31 cellular contexts compared by ENCODE assay signal in genomic region chr22:30615543-30615954, GRCh38. TPM values are rescaled to one million over a fixed set of nuclear protein-coding genes. Genes with fewer than 3 reads are reported as not detected.
DNase-seq lines count a peak whose midpoint lies in the region; ATAC-seq and TF ChIP-seq lines count a peak whose summit lies in the region.
"Had no signal": no experiment of that assay in that cellular context is flagged by ENCODE, and none has a peak within 500 bp of the region (broad histone marks: within the 10 kb centered on the region; RNA-seq: fewer than 3 reads in every experiment).

No MANE protein-coding gene starts in this region.

- no peaks in the 10 kb centered on the region for H3K9me3 ChIP-seq in right cardiac atrium (ENCODE audit: control insufficient read depth, low read length)
- no peaks in the 10 kb centered on the region for H3K9me3 ChIP-seq in upper lobe of right lung
- H3K9me3 ChIP-seq: Peyer's patch, suprapubic skin had no signal

- H3K36me3 ChIP-seq in upper lobe of right lung = peaks cover 7% of the 10 kb centered on the region
- H3K36me3 ChIP-seq: brain microvascular endothelial cell had no signal

- intact Hi-C loops in Right ventricle myocardium superior (cut with DNase I) = no loop called here
- intact Hi-C loops in right cardiac atrium (cut with DNase I) = no loop called here
- intact Hi-C loops in upper lobe of right lung (cut with DNase I) = no loop called here

- H3K27me3 Mint-ChIP-seq in chondrocyte (ENCODE audit: low read depth) = no peaks in the 10 kb centered on the region
- H3K27me3 Mint-ChIP-seq: activated CD8-positive, alpha-beta T cell treated with anti-CD3 and anti-CD28 coated beads for 36 hours; activated naive CD4-positive, alpha-beta T cell treated with anti-CD3 and anti-CD28 coated beads, Interleukin-2, amount 50 U/mL, for 24 hours; CD4-positive, alpha-beta T cell had no signal

- TF ChIP-seq CTCF in upper lobe of right lung (IDR thresholded peaks at IDR 0.05) (no peak), chondrocyte (IDR thresholded peaks at IDR 0.05) (no peak)

- DNase-seq in Right ventricle myocardium superior = no peak
- no peak for DNase-seq in right cardiac atrium
- DNase-seq in upper lobe of right lung = no peak
- no peak for DNase-seq in chondrocyte (ENCODE audit: low spot score)
- DNase-seq in NCI-H2171 treated with DMSO at 0.1 percent for 48 hours (lab: John Stamatoyannopoulos, UW) = no peak
- DNase-seq: activated CD8-positive, alpha-beta T cell treated with anti-CD3 and anti-CD28 coated beads for 36 hours; amygdala; brain microvascular endothelial cell; CD4-positive, alpha-beta T cell; GOT3; hypothalamus; KBM-7; NCI-H1092; NCI-H1694; NCI-H446; NCI-H748 treated with DMSO at 0.1 percent for 48 hours; Peyer's patch; SHP77 treated with DMSO at 0.1 percent for 48 hours; stimulated activated naive CD4-positive, alpha-beta T cell treated with Interleukin-2 at 50 U/mL for 16 hours had no signal

- H3K27ac ChIP-seq in right cardiac atrium (ENCODE audit: low read length) (no peak overlapping the region), upper lobe of right lung (no peak overlapping the region)
- H3K27ac ChIP-seq: 22Rv1, brain microvascular endothelial cell, parathyroid adenoma, Peyer's patch, suprapubic skin had no signal

- ATAC-seq in Right ventricle myocardium superior (ENCODE audit: poor library complexity) = peak; percentile 29
- no peak for ATAC-seq in right cardiac atrium
- peak; percentile 21 for ATAC-seq in esophagus mucosa
- ATAC-seq in upper lobe of right lung = peak; percentile 78
- ATAC-seq: activated CD8-positive, alpha-beta T cell treated with anti-CD3 and anti-CD28 coated beads for 36 hours; activated T-helper 17 cell treated with anti-CD3 and anti-CD28 coated beads, Interleukin-2, amount 50 U/mL, for 72 hours had no signal

- H3K4me1 ChIP-seq in right cardiac atrium (ENCODE audit: control insufficient read depth, insufficient read depth, low read length) (no peaks in the 10 kb centered on the region), upper lobe of right lung (no peaks in the 10 kb centered on the region)
- H3K4me1 ChIP-seq: parathyroid adenoma, Peyer's patch, suprapubic skin had no signal

- H3K9me3 Mint-ChIP-seq in chondrocyte (ENCODE audit: low read depth) = no peaks in the 10 kb centered on the region
- H3K9me3 Mint-ChIP-seq: activated CD8-positive, alpha-beta T cell treated with anti-CD3 and anti-CD28 coated beads for 36 hours; activated naive CD4-positive, alpha-beta T cell treated with anti-CD3 and anti-CD28 coated beads, Interleukin-2, amount 50 U/mL, for 24 hours; activated T-helper 17 cell treated with anti-CD3 and anti-CD28 coated beads, Interleukin-2, amount 50 U/mL, for 72 hours; CD4-positive, alpha-beta T cell; memory B cell had no signal

- no peaks in the 10 kb centered on the region for H3K27me3 ChIP-seq in right cardiac atrium (ENCODE audit: control insufficient read depth, insufficient read depth)
- H3K27me3 ChIP-seq in upper lobe of right lung = no peaks in the 10 kb centered on the region
- H3K27me3 ChIP-seq: brain microvascular endothelial cell, Peyer's patch, suprapubic skin had no signal

- WGBS in right cardiac atrium = 79% methylated on average over 7 of the region's 7 CpGs

- no peak overlapping the region for H3K4me3 Mint-ChIP-seq in chondrocyte (ENCODE audit: unreplicated experiment)
- H3K4me3 Mint-ChIP-seq: activated CD8-positive, alpha-beta T cell treated with anti-CD3 and anti-CD28 coated beads for 36 hours; activated naive CD4-positive, alpha-beta T cell treated with anti-CD3 and anti-CD28 coated beads, Interleukin-2, amount 50 U/mL, for 24 hours; activated T-helper 17 cell treated with anti-CD3 and anti-CD28 coated beads, Interleukin-2, amount 50 U/mL, for 72 hours; CD4-positive, alpha-beta T cell; memory B cell had no signal

- H3K4me3 ChIP-seq in right cardiac atrium (ENCODE audit: low read length) (no peak overlapping the region), upper lobe of right lung (no peak overlapping the region)
- H3K4me3 ChIP-seq: Peyer's patch, smooth muscle cell, suprapubic skin had no signal

- peaks cover 5% of the 10 kb centered on the region for H3K36me3 Mint-ChIP-seq in chondrocyte (ENCODE audit: low read depth)
- H3K36me3 Mint-ChIP-seq: activated naive CD4-positive, alpha-beta T cell treated with anti-CD3 and anti-CD28 coated beads, Interleukin-2, amount 50 U/mL, for 24 hours; memory B cell had no signal

- no peaks in the 10 kb centered on the region for H3K4me1 Mint-ChIP-seq in chondrocyte (ENCODE audit: low read depth)
- H3K4me1 Mint-ChIP-seq: activated naive CD4-positive, alpha-beta T cell treated with anti-CD3 and anti-CD28 coated beads, Interleukin-2, amount 50 U/mL, for 24 hours; activated T-helper 17 cell treated with anti-CD3 and anti-CD28 coated beads, Interleukin-2, amount 50 U/mL, for 72 hours; memory B cell had no signal

- no peak overlapping the region for H3K27ac Mint-ChIP-seq in chondrocyte (ENCODE audit: unreplicated experiment)
- H3K27ac Mint-ChIP-seq: activated CD8-positive, alpha-beta T cell treated with anti-CD3 and anti-CD28 coated beads for 36 hours; activated naive CD4-positive, alpha-beta T cell treated with anti-CD3 and anti-CD28 coated beads, Interleukin-2, amount 50 U/mL, for 24 hours; activated T-helper 17 cell treated with anti-CD3 and anti-CD28 coated beads, Interleukin-2, amount 50 U/mL, for 72 hours; CD4-positive, alpha-beta T cell; memory B cell had no signal

RNA-seq across cellular contexts. Expression of gene TCN2, which starts 8.6 kb away (rescaled TPM):
- total RNA-seq in Right ventricle myocardium superior (13.4 TPM), right cardiac atrium (10 to 100 TPM; 10.9 to 33.4 (median 25.5) TPM), esophagus mucosa (3.5 TPM), upper lobe of right lung (43.4 TPM), chondrocyte (10.4 to 14.9 TPM (median 11.5 TPM) in 3 replicates)
- polyA plus RNA-seq in right cardiac atrium = 14.3 TPM

RNA-seq across cellular contexts. Expression of gene SLC35E4, which starts 20.0 kb away (rescaled TPM):
- total RNA-seq in Right ventricle myocardium superior (4.1 TPM), right cardiac atrium (1 to 10 TPM; 2.5 to 4.0 (median 2.9) TPM), esophagus mucosa (2.0 TPM), upper lobe of right lung (2.9 TPM), chondrocyte (5.3 to 7.9 TPM (median 7.6 TPM) in 3 replicates)
- polyA plus RNA-seq in right cardiac atrium = 2.9 TPM

RNA-seq across cellular contexts. Expression of gene PES1, which starts 23.8 kb away (rescaled TPM):
- 19.3 TPM for total RNA-seq in Right ventricle myocardium superior
- total RNA-seq in right cardiac atrium = 10 to 100 TPM; 23.7 to 31.9 (median 23.8) TPM
- polyA plus RNA-seq in right cardiac atrium = 20.1 TPM
- 55.8 TPM for total RNA-seq in esophagus mucosa
- 46.5 TPM for total RNA-seq in upper lobe of right lung
- total RNA-seq in chondrocyte = 53.6 to 61.7 TPM (median 56.4 TPM) in 3 replicates

RNA-seq across cellular contexts. Expression of gene GAL3ST1, which starts 41.1 kb away (rescaled TPM):
- total RNA-seq in Right ventricle myocardium superior (0.27 TPM), right cardiac atrium (under 1 TPM in 3 of 4 donors, not detected in 1; 0.17 to 0.93 (median 0.47) TPM), esophagus mucosa (not detected), upper lobe of right lung (2.5 TPM), chondrocyte (0.82 to 3.9 TPM (median 2.8 TPM) in 3 replicates)
- polyA plus RNA-seq in right cardiac atrium = 0.75 TPM
- total RNA-seq: activated CD8-positive, alpha-beta T cell treated with anti-CD3 and anti-CD28 coated beads for 36 hours; CD4-positive, alpha-beta T cell; glomerular endothelial cell; HT1080; M059J; smooth muscle cell; T-helper 2 cell treated with Interferon-gamma antibody and Interleukin-4, amounts not matched to agents 100 ng/mL and 5 ng/mL, for 36 hours had no signal

RNA-seq across cellular contexts. Expression of gene DUSP18, which starts 52.1 kb away (rescaled TPM):
- total RNA-seq in Right ventricle myocardium superior = 2.2 TPM
- total RNA-seq in right cardiac atrium = 1 to 10 TPM; 2.5 to 4.4 (median 3.5) TPM
- 2.1 TPM for polyA plus RNA-seq in right cardiac atrium
- total RNA-seq in esophagus mucosa = 10.4 TPM
- 19.3 TPM for total RNA-seq in upper lobe of right lung
- 7.6 to 9.4 TPM (median 9.0 TPM) in 3 replicates for total RNA-seq in chondrocyte

Comparison
In these comparisons a context has a peak if more than half of its experiments do, and no peak if none do; other contexts are left out.
1. ATAC-seq: peak in Right ventricle myocardium superior (single experiment), esophagus mucosa (single experiment) and upper lobe of right lung (single experiment); none in right cardiac atrium (0 of 2).